ENCODE assay signal across 34 cellular contexts in the genomic region with DNA sequence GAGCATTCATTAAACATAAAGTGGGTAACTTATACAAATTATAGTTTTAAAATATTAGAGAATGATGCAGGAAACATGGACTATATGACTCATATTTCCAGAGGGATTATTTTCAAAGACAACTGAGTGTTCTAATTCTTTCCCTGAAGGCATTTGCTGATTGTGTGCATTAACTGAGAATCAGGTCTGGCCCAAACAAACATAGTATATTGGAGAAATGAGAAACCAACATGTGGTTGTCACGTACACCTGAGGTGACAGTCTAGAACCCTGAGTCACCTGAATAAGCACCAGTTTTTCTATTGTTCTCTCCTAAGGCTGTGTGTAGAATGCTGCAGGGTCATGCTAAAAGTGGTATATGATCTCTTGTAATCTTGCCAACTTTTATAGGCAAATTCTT.
"Had no signal": no experiment of that assay in that cellular context is flagged by ENCODE, and none has a peak within 500 bp of the region (broad histone marks: within the 10 kb centered on the region; RNA-seq: fewer than 3 reads in every experiment).

No MANE protein-coding gene starts in this region.

- DNase-seq: activated B cell treated with CpG ODN at 0.5 μM for 24 hours; activated CD4-positive, alpha-beta memory T cell treated with anti-CD3 and anti-CD28 coated beads for 36 hours; activated CD4-positive, alpha-beta T cell treated with anti-CD3 and anti-CD28 coated beads for 4 hours; activated CD4-positive, alpha-beta T cell treated with anti-CD3 and anti-CD28 coated beads, Interleukin-2, amount 10 ng/mL, durations not matched to agents 24 days and 14 days; activated CD4-positive, alpha-beta T cell treated with anti-CD3 and anti-CD28 coated beads, Interleukin-2, amount 50 U/mL, for 1 hour; activated CD4-positive, alpha-beta T cell treated with anti-CD3 and anti-CD28 coated beads, Interleukin-2, amount 50 U/mL, for 4 hours; activated CD4-positive, CD25-positive, alpha-beta regulatory T cell treated with anti-CD3 and anti-CD28 coated beads, Interleukin-2, amount 50 U/mL, for 72 hours; activated CD8-positive, alpha-beta memory T cell treated with anti-CD3 and anti-CD28 coated beads, Interleukin-2, amount 50 U/mL, for 4 hours; activated CD8-positive, alpha-beta T cell treated with anti-CD3 and anti-CD28 coated beads for 36 hours; activated effector memory CD4-positive, alpha-beta T cell treated with anti-CD3 and anti-CD28 coated beads, Interleukin-2, amount 50 U/mL, for 16 hours; activated gamma-delta T cell treated with Interleukin-2 at 50 U/mL for 16 hours; activated naive CD4-positive, alpha-beta T cell; activated naive CD4-positive, alpha-beta T cell treated with anti-CD3 and anti-CD28 coated beads for 36 hours; activated naive CD4-positive, alpha-beta T cell treated with anti-CD3 and anti-CD28 coated beads, Interleukin-2, amount 50 U/mL, for 16 hours; activated naive CD8-positive, alpha-beta T cell treated with anti-CD3 and anti-CD28 coated beads for 36 hours; activated T-cell treated with anti-CD3 and anti-CD28 coated beads for 4 hours; activated T-cell treated with anti-CD3 and anti-CD28 coated beads, Interleukin-2, amount 50 U/mL, for 1 hour; activated T-cell treated with anti-CD3 and anti-CD28 coated beads, Interleukin-2, amount 50 U/mL, for 4 hours; activated T-cell treated with anti-CD3 and anti-CD28 coated beads, Interleukin-2, amount 50 U/mL, for 72 hours; adrenal gland; amniotic stem cell; aorta; body of pancreas; brain microvascular endothelial cell; caudate nucleus; cerebellar nuclear complex; T-helper 1 cell; T-helper 2 cell; T-helper 9 cell had no signal

- ATAC-seq: activated CD8-positive, alpha-beta T cell treated with anti-CD3 and anti-CD28 coated beads for 36 hours; activated naive CD4-positive, alpha-beta T cell treated with anti-CD3 and anti-CD28 coated beads, Interleukin-2, amount 50 U/mL, for 72 hours; activated T-cell treated with anti-CD3 and anti-CD28 coated beads, Interleukin-2, amount 50 U/mL, for 4 hours; activated T-cell treated with anti-CD3 and anti-CD28 coated beads, Interleukin-2, amount 50 U/mL, for 72 hours; activated T-helper 17 cell treated with anti-CD3 and anti-CD28 coated beads, Interleukin-2, amount 50 U/mL, for 72 hours; body of pancreas had no signal

- H3K27me3 ChIP-seq: adrenal gland, body of pancreas, brain microvascular endothelial cell, breast epithelium, cardiac muscle cell had no signal

- H3K27ac ChIP-seq: adrenal gland, body of pancreas, brain microvascular endothelial cell, breast epithelium, cardiac muscle cell, VCaP had no signal

- H3K4me3 ChIP-seq: adrenal gland, body of pancreas, breast epithelium, cardiac muscle cell had no signal

- H3K9me3 ChIP-seq: adrenal gland, body of pancreas, breast epithelium had no signal

- H3K36me3 ChIP-seq: adrenal gland, brain microvascular endothelial cell, breast epithelium, cardiac muscle cell had no signal

- H3K4me1 ChIP-seq: adrenal gland, body of pancreas, breast epithelium had no signal
